ENCODE assay signal across 15 cellular contexts in the genomic region with DNA sequence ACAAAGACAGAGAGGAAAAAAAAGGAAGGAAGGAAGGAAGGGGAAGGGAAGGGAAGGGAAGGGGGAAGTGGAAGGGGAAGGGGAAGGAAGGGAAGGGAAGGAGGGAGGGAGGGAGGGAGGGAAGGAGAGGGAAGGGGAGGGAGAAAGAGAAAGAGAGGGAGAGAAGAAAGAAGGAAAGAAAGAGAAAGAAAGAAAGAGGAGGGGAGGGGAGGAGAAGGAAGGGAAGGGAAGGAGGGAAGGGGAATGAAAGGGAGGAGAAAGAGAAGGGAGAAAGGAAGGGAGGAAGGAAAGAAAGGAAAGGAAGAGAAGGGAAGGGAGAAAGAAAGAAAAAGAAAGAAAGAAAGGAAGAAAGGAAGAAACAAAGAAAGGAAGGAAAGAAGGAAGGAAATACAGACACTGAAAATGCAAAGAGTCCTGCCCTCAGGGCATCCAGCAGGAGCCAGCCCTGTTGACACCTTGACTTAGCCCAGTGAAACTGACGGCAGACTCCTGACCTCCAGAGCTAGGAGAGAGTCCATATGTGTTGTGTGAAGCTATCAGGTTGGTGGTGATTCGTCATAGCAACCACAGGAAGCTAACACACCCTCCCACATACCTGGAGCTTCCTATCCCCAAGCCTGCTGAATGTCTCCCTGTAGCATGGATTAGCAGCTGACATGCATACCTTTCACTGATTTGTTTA. TPM values are rescaled to one million over a fixed set of nuclear protein-coding genes. Genes with fewer than 3 reads are reported as not detected.
DNase-seq lines count a peak whose midpoint lies in the region; ATAC-seq and TF ChIP-seq lines count a peak whose summit lies in the region.
"Had no signal": no experiment of that assay in that cellular context is flagged by ENCODE, and none has a peak within 500 bp of the region (broad histone marks: within the 10 kb centered on the region; RNA-seq: fewer than 3 reads in every experiment).

No MANE protein-coding gene starts in this region.

- WGBS in hepatocyte (ENCODE audit: low lambda C conversion rate, missing lambda C conversion rate), result 21% methylated on average over 2 of the region's 2 CpGs

- intact Hi-C loops in HCT116 (cut with micrococcal nuclease), result no loop called here

- TF ChIP-seq RAD21 in HCT116 (IDR thresholded peaks at IDR 0.05; ENCODE audit: low read depth), result no peak

- H3K4me3 ChIP-seq in HCT116 (replicated peaks in 1 of 2; ENCODE audit: low read depth in 1 of 2, low read length in 2 of 2), result no peak overlapping the region
- H3K4me3 ChIP-seq in hepatocyte, result no peak overlapping the region
- H3K4me3 ChIP-seq: ovary had no signal

- H3K27ac ChIP-seq in HCT116 (ENCODE audit: low read depth, low read length) (no peak overlapping the region), hepatocyte (no peak overlapping the region)
- H3K27ac ChIP-seq: ovary had no signal

- H3K4me2 ChIP-seq in HCT116 (ENCODE audit: low read length) (no peak overlapping the region), hepatocyte (no peak overlapping the region)

- TF ChIP-seq POLR2A in HCT116 (IDR thresholded peaks at IDR 0.05; ENCODE audit: borderline replicate concordance, extremely low read depth, insufficient read depth, insufficient read length), result no peak

- TF ChIP-seq CTCF in HCT116 (IDR thresholded peaks at IDR 0.05 in 2 of 3, conservative IDR thresholded peaks at IDR 0.05 in 1 of 3; ENCODE audit: borderline replicate concordance in 1 of 3, insufficient read depth in 1 of 3, low read depth in 2 of 3, low read length in 2 of 3) (no peak), hepatocyte (IDR thresholded peaks at IDR 0.05; ENCODE audit: poor library complexity) (no peak)

- H3K4me1 ChIP-seq in HCT116 (ENCODE audit: control insufficient read depth in 1 of 2, insufficient read depth in 2 of 2, low read length in 2 of 2) (peaks cover 0 to 3% of the 10 kb centered on the region in 2 experiments; a peak in 1 of 4 replicates), hepatocyte (ENCODE audit: insufficient read depth) (no peaks in the 10 kb centered on the region)

- no peaks in the 10 kb centered on the region for H3K79me2 ChIP-seq in HCT116 (ENCODE audit: insufficient read depth, low read length)
- H3K79me2 ChIP-seq in hepatocyte, result no peaks in the 10 kb centered on the region

- CTCF ChIA-PET in HCT116 (lab: Charles Lee), result no interaction called here

- H3K27me3 ChIP-seq in HCT116 (ENCODE audit: insufficient read depth, low read length) (no peaks in the 10 kb centered on the region), hepatocyte (no peaks in the 10 kb centered on the region)
- H3K27me3 ChIP-seq: ovary had no signal

- RAD21 ChIA-PET in HCT116 (lab: Charles Lee; ENCODE audit: low non-redundant PET in 1 of 2, low total read pairs in 2 of 2, uncharacterized antibody in 2 of 2, unreplicated experiment in 2 of 2), result no interaction called here

- H3K9me2 ChIP-seq in HCT116 (ENCODE audit: insufficient read depth), result no peaks in the 10 kb centered on the region
- H3K9me2 ChIP-seq in hepatocyte (replicated peaks; ENCODE audit: insufficient read depth), result no peaks in the 10 kb centered on the region

- H4K20me1 ChIP-seq in HCT116 (ENCODE audit: insufficient read depth), result no peaks in the 10 kb centered on the region
- no peaks in the 10 kb centered on the region for H4K20me1 ChIP-seq in hepatocyte (ENCODE audit: insufficient read depth, poor library complexity, severe bottlenecking)

- DNase-seq in A172 (ENCODE audit: low spot score), result peak; percentile 22
- no peak for DNase-seq in HCT116 (ENCODE audit: low read depth, low spot score)
- peak; percentile 46 for DNase-seq in RPMI8226
- peak; percentile 55 for DNase-seq in hepatocyte (ENCODE audit: low spot score)
- DNase-seq in NCI-H1092 treated with DMSO at 0.1 percent for 48 hours (lab: John Stamatoyannopoulos, UW), result no peak
- DNase-seq in stimulated activated CD4-positive, alpha-beta T cell treated with anti-CD3 and anti-CD28 coated beads, Interleukin-4, amount 100 ng/mL, for 4 hours, result no peak
- DNase-seq in NCI-H128 (lab: John Stamatoyannopoulos, UW; ENCODE audit: unreplicated experiment), result no peak
- no peak for DNase-seq in NCI-H2107 (lab: John Stamatoyannopoulos, UW)
- DNase-seq: activated CD8-positive, alpha-beta memory T cell treated with anti-CD3 and anti-CD28 coated beads, Interleukin-2, amount 50 U/mL, for 4 hours; CD8-positive, alpha-beta T cell; NCI-H1092; ovary; SHP77 treated with DMSO at 0.1 percent for 48 hours; stimulated activated CD4-positive, alpha-beta T cell treated with anti-CD3 and anti-CD28 coated beads, Interleukin-2, amount 100 ng/mL, for 48 hours had no signal

- H3K9ac ChIP-seq in HCT116 (ENCODE audit: low read length), result no peak overlapping the region

- H2AFZ ChIP-seq in HCT116 (ENCODE audit: low read depth, low read length, poor library complexity, severe bottlenecking), result no peak overlapping the region
- H2AFZ ChIP-seq in hepatocyte, result no peak overlapping the region

- BruUV-seq in HCT116 (replicated peaks; lab: Mats Ljungman, UMichigan), result no TSS peak

- no peaks in the 10 kb centered on the region for H3K9me3 ChIP-seq in HCT116 (ENCODE audit: control insufficient read depth in 1 of 2, insufficient read depth in 1 of 2, low read depth in 1 of 2, low read length in 2 of 2)
- no peaks in the 10 kb centered on the region for H3K9me3 ChIP-seq in hepatocyte (ENCODE audit: low read depth)
- H3K9me3 ChIP-seq: ovary had no signal

- H3K36me3 ChIP-seq in HCT116 (ENCODE audit: control insufficient read depth in 1 of 2, insufficient read depth in 2 of 2, low read length in 2 of 2), result no peaks in the 10 kb centered on the region
- H3K36me3 ChIP-seq in hepatocyte (replicated peaks; ENCODE audit: insufficient read depth, low read depth), result no peaks in the 10 kb centered on the region
- H3K36me3 ChIP-seq: ovary had no signal

- peak; percentile 54 for ATAC-seq in HCT116
- ATAC-seq: activated CD4-positive, CD25-positive, alpha-beta regulatory T cell treated with anti-CD3 and anti-CD28 coated beads, Interleukin-2, amount 50 U/mL, for 24 hours; CD8-positive, alpha-beta T cell had no signal

- POLR2A ChIA-PET in HCT116 (lab: Charles Lee), result interaction anchor here (0.6 kb wide), 1 partner anchor 51 kb away, joined by 5 read pairs; no protein-coding TSS in a partner anchor

TF ChIP-seq in HCT116, 20 proteins besides CTCF, POLR2A, EP300 and RAD21:
- TF ChIP-seq SRF (IDR thresholded peaks at IDR 0.05; ENCODE audit: low read depth), result no peak
- TF ChIP-seq EGR1 (IDR thresholded peaks at IDR 0.05; ENCODE audit: low read depth), result no peak
- TF ChIP-seq JUND (IDR thresholded peaks at IDR 0.05), result no peak
- TF ChIP-seq FOSL1 (IDR thresholded peaks at IDR 0.05; ENCODE audit: low read depth), result no peak
- TF ChIP-seq SP1 (IDR thresholded peaks at IDR 0.05; ENCODE audit: low read depth), result no peak
- TF ChIP-seq YY1 (IDR thresholded peaks at IDR 0.05; ENCODE audit: extremely low read depth, insufficient replicate concordance, low read depth, low read length), result no peak
- no peak for TF ChIP-seq POLR2AphosphoS5 (IDR thresholded peaks at IDR 0.05; ENCODE audit: low read depth, low read length)
- TF ChIP-seq CBX3 (IDR thresholded peaks at IDR 0.05; ENCODE audit: low read depth), result no peak
- TF ChIP-seq ZFX (IDR thresholded peaks at IDR 0.05), result no peak
- TF ChIP-seq EZH2phosphoT487 (IDR thresholded peaks at IDR 0.05; ENCODE audit: borderline replicate concordance), result no peak
- TF ChIP-seq TCF7L2 (IDR thresholded peaks at IDR 0.05; ENCODE audit: borderline replicate concordance, extremely low read depth, insufficient read depth, insufficient read length), result no peak
- TF ChIP-seq ATF3 (IDR thresholded peaks at IDR 0.05), result no peak
- no peak for TF ChIP-seq SIN3A (IDR thresholded peaks at IDR 0.05; ENCODE audit: low read depth)
- TF ChIP-seq ZNF274 (IDR thresholded peaks at IDR 0.05; ENCODE audit: low read depth, low read length), result no peak
- no peak for TF ChIP-seq CEBPB (IDR thresholded peaks at IDR 0.05; ENCODE audit: low read depth)
- no peak for TF ChIP-seq ZBTB33 (IDR thresholded peaks at IDR 0.05; ENCODE audit: extremely low read depth, insufficient replicate concordance, low read length)

RNA-seq across cellular contexts. Expression of gene SULF2, which starts 58.7 kb away (rescaled TPM):
- total RNA-seq in A172 (2014; rRNA removed; shearing (Covaris generic)), result 23.5 TPM in 2 replicates
- total RNA-seq in HCT116 (2021; ENCODE audit: unreplicated experiment), result 13.0 TPM
- polyA plus RNA-seq in HCT116 (2012), result 6.1 and 7.0 TPM in 2 replicates
- 49.0 and 53.7 TPM in 2 replicates for total RNA-seq in hepatocyte
- polyA plus RNA-seq in hepatocyte, result 51.6 and 66.6 TPM in 2 replicates

Comparison
In these comparisons a context has a peak if more than half of its experiments do, and no peak if none do; other contexts are left out.
1. DNase-seq: peak in A172 (single experiment), RPMI8226 (single experiment) and hepatocyte (single experiment); none in HCT116 (single experiment), NCI-H1092 treated with DMSO at 0.1 percent for 48 hours (single experiment), stimulated activated CD4-positive, alpha-beta T cell treated with anti-CD3 and anti-CD28 coated beads, Interleukin-4, amount 100 ng/mL, for 4 hours (0 of 2), NCI-H128 (single experiment) and NCI-H2107 (single experiment).